Comparison of ENCODE assay signal across 26 cellular contexts in the genomic region with DNA sequence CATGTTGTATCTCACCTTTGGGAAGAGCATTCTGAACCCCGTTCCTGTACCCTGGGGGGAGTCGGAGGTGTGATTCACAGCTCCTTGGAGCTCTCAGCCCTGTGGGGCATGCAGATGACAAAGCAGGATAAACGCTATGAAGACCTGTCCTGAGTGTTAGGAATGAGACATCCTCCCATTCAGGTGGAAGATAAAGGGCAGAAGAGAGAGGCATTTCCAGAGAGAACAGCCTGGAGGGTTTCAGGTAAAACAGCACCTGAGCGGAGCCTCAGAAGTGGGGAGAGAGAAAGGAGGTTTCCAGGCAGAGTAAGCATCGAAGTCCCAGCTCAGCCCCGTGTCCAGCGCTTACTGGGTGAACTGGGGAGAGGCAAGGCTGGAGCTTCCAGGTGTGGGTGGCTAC.
DNase-seq lines count a peak whose midpoint lies in the region; ATAC-seq, FAIRE-seq and TF ChIP-seq lines count a peak whose summit lies in the region.
"Had no signal": no experiment of that assay in that cellular context is flagged by ENCODE, and none has a peak within 500 bp of the region (broad histone marks: within the 10 kb centered on the region; RNA-seq: fewer than 3 reads in every experiment).

No MANE protein-coding gene starts in this region.

- BruUV-seq in PC-9 (replicated peaks; lab: Mats Ljungman, UMichigan) = no TSS peak

- CTCF ChIA-PET in PC-9 (lab: Charles Lee) = no interaction called here

- peaks cover 33% of the 10 kb centered on the region for H3K4me1 ChIP-seq in HUES6 (ENCODE audit: control insufficient read depth, insufficient read depth, low read length)
- H3K4me1 ChIP-seq in foreskin keratinocyte = peaks cover 9% of the 10 kb centered on the region
- peaks cover 4 to 16% of the 10 kb centered on the region in 2 donors for H3K4me1 ChIP-seq in neuronal stem cell (ENCODE audit: control insufficient read depth in 2 of 2, insufficient read depth in 1 of 2, low read depth in 1 of 2, low read length in 2 of 2)
- H3K4me1 ChIP-seq in PC-9 (replicated peaks; ENCODE audit: insufficient read depth) = peaks cover 18% of the 10 kb centered on the region
- H3K4me1 ChIP-seq in esophagus squamous epithelium = peaks cover 0 to 26% (median 0%) of the 10 kb centered on the region in 3 donors

- no peak for FAIRE-seq in HTR-8/SVneo (lab: Jason Lieb, UNC)
- FAIRE-seq: G401.6, GM12892, GM18507 had no signal

- no peak overlapping the region for H3K4me2 ChIP-seq in neuronal stem cell (ENCODE audit: insufficient read depth, low read length, poor library complexity, severe bottlenecking)
- no peak overlapping the region for H3K4me2 ChIP-seq in PC-9
- H3K4me2 ChIP-seq: KMS-11 had no signal

- H3K27ac Mint-ChIP-seq in mesothelial cell of epicardium = no peak overlapping the region
- H3K27ac Mint-ChIP-seq: CD8-positive, alpha-beta T cell; HFFc6 had no signal

- no peaks in the 10 kb centered on the region for H3K9me2 ChIP-seq in PC-9 (ENCODE audit: insufficient read depth)

- no peak overlapping the region for H2BK5ac ChIP-seq in neuronal stem cell (ENCODE audit: low read length)

- H3K27me3 ChIP-seq in HUES6 (ENCODE audit: control insufficient read depth, insufficient read depth, low read length) (no peaks in the 10 kb centered on the region), foreskin keratinocyte (no peaks in the 10 kb centered on the region), neuronal stem cell (ENCODE audit: control insufficient read depth in 3 of 3, insufficient read depth in 3 of 3, low read depth in 1 of 3, low read length in 3 of 3) (no peaks in the 10 kb centered on the region), PC-9 (ENCODE audit: insufficient read depth, low read depth) (no peaks in the 10 kb centered on the region), esophagus squamous epithelium (no peaks in the 10 kb centered on the region)
- H3K27me3 ChIP-seq: BLaER1 treated with 17β-estradiol and CSF1 and Interleukin-3, amounts not matched to agents 10 nM and 100 nM; SJSA1 had no signal

- H3K9me3 Mint-ChIP-seq in mesothelial cell of epicardium = no peaks in the 10 kb centered on the region
- H3K9me3 Mint-ChIP-seq: CD8-positive, alpha-beta T cell; HFFc6 had no signal

- H3K4me3 Mint-ChIP-seq in mesothelial cell of epicardium = no peak overlapping the region
- H3K4me3 Mint-ChIP-seq: CD8-positive, alpha-beta T cell; HFFc6 had no signal

- no peak overlapping the region for H3K14ac ChIP-seq in neuronal stem cell (ENCODE audit: low read length)

- no peak overlapping the region for H2BK120ac ChIP-seq in neuronal stem cell (ENCODE audit: low read depth, low read length)

- H3K27ac ChIP-seq in HUES6 (ENCODE audit: low read depth, low read length) = peak overlapping the region; percentile 2; the same call in 1 of the 2 replicates
- H3K27ac ChIP-seq in foreskin keratinocyte = no peak overlapping the region
- H3K27ac ChIP-seq in neuronal stem cell (replicated peaks; ENCODE audit: low read length) = no peak overlapping the region
- H3K27ac ChIP-seq in PC-9 = no peak overlapping the region
- no peak overlapping the region for H3K27ac ChIP-seq in esophagus squamous epithelium
- H3K27ac ChIP-seq: BLaER1 treated with 17β-estradiol and CSF1 and Interleukin-3, amounts not matched to agents 10 nM and 100 nM; KMS-11; SJSA1 had no signal

- WGBS in neuronal stem cell (ENCODE audit: extremely low coverage in 2 of 2, insufficient read length in 2 of 2, insufficient replicate concordance in 1 of 2), 2 donors = no CpG with 5 or more reads among the region's 7 CpGs
- WGBS in esophagus squamous epithelium, 2 donors = 81% methylated on average over 6 to 7 of the region's 7 CpGs

- peaks cover 31% of the 10 kb centered on the region for H3K4me1 Mint-ChIP-seq in mesothelial cell of epicardium

- no peak overlapping the region for H3K4ac ChIP-seq in neuronal stem cell (ENCODE audit: low read length)

- TF ChIP-seq CTCF in foreskin keratinocyte (conservative IDR thresholded peaks at IDR 0.05) = no peak
- no peak for TF ChIP-seq CTCF in mesothelial cell of epicardium (IDR thresholded peaks at IDR 0.05; ENCODE audit: unreplicated experiment)
- no peak for TF ChIP-seq CTCF in PC-9 (conservative IDR thresholded peaks at IDR 0.05)
- no peak for TF ChIP-seq CTCF in esophagus squamous epithelium (IDR thresholded peaks at IDR 0.05)

- H2AFZ ChIP-seq in neuronal stem cell (ENCODE audit: low read length) = peak overlapping the region; percentile 9
- H2AFZ ChIP-seq in PC-9 = no peak overlapping the region

- H3K36me3 ChIP-seq in HUES6 (ENCODE audit: control insufficient read depth, insufficient read depth, low read length) (no peaks in the 10 kb centered on the region), neuronal stem cell (replicated peaks in 1 of 2; ENCODE audit: control insufficient read depth in 2 of 2, insufficient read depth in 2 of 2, low read length in 2 of 2) (no peaks in the 10 kb centered on the region), PC-9 (ENCODE audit: low read depth) (no peaks in the 10 kb centered on the region), esophagus squamous epithelium (no peaks in the 10 kb centered on the region)
- H3K36me3 ChIP-seq: BLaER1 treated with 17β-estradiol and CSF1 and Interleukin-3, amounts not matched to agents 10 nM and 100 nM; SJSA1 had no signal

- TF ChIP-seq POLR2A in esophagus squamous epithelium (IDR thresholded peaks at IDR 0.05) = no peak

- H3K36me3 Mint-ChIP-seq in mesothelial cell of epicardium = no peaks in the 10 kb centered on the region
- H3K36me3 Mint-ChIP-seq: CD8-positive, alpha-beta T cell had no signal

- H3K4me3 ChIP-seq in HUES6 (ENCODE audit: low read depth, low read length) = peak overlapping the region; percentile 2; the same call in 1 of the 2 replicates
- no peak overlapping the region for H3K4me3 ChIP-seq in neuronal stem cell (ENCODE audit: low read length in 2 of 2)
- H3K4me3 ChIP-seq in PC-9 = no peak overlapping the region
- no peak overlapping the region for H3K4me3 ChIP-seq in esophagus squamous epithelium
- H3K4me3 ChIP-seq: BLaER1 treated with 17β-estradiol and CSF1 and Interleukin-3, amounts not matched to agents 10 nM and 100 nM; SJSA1 had no signal

- H3K27me3 Mint-ChIP-seq in mesothelial cell of epicardium (ENCODE audit: low read depth) = peaks cover 6% of the 10 kb centered on the region

- no peak overlapping the region for H2AK5ac ChIP-seq in neuronal stem cell (ENCODE audit: low read depth, low read length)

- H3K9me3 ChIP-seq in HUES6 (ENCODE audit: control insufficient read depth, insufficient read depth, low read depth, low read length) (no peaks in the 10 kb centered on the region), neuronal stem cell (replicated peaks in 1 of 2; ENCODE audit: control insufficient read depth in 2 of 2, insufficient read depth in 1 of 2, low read depth in 1 of 2, low read length in 2 of 2) (no peaks in the 10 kb centered on the region), PC-9 (ENCODE audit: insufficient read depth, low read depth) (no peaks in the 10 kb centered on the region), esophagus squamous epithelium (no peaks in the 10 kb centered on the region)
- H3K9me3 ChIP-seq: SJSA1 had no signal

- H2BK15ac ChIP-seq in neuronal stem cell (ENCODE audit: low read length) = no peak overlapping the region

- H3K9ac ChIP-seq in HUES6 (ENCODE audit: low read length) = peak overlapping the region; percentile 0
- H3K9ac ChIP-seq in neuronal stem cell (ENCODE audit: low read depth, low read length, poor library complexity) = no peak overlapping the region
- H3K9ac ChIP-seq: BLaER1 treated with 17β-estradiol and CSF1 and Interleukin-3, amounts not matched to agents 10 nM and 100 nM; KMS-11 had no signal

- H3F3A ChIP-seq in PC-9 (ENCODE audit: insufficient read depth, low read depth) = peaks cover 4% of the 10 kb centered on the region; the same call in 1 of the 2 replicates

- H4K8ac ChIP-seq in neuronal stem cell (ENCODE audit: low read depth, low read length) = no peak overlapping the region

- H3K79me1 ChIP-seq in neuronal stem cell (ENCODE audit: low read depth, low read length) = no peaks in the 10 kb centered on the region

- H4K91ac ChIP-seq in neuronal stem cell (ENCODE audit: low read depth, low read length, poor library complexity) = no peak overlapping the region

- H3K23ac ChIP-seq in neuronal stem cell (ENCODE audit: low read depth, low read length, poor library complexity) = no peak overlapping the region

- POLR2A ChIA-PET in PC-9 (lab: Charles Lee; ENCODE audit: unreplicated experiment) = no interaction called here

- DNase-seq in foreskin keratinocyte = peak in 1 of 2 donors; percentile 36
- DNase-seq in neuronal stem cell (ENCODE audit: low spot score) = no peak
- DNase-seq in mesothelial cell of epicardium (ENCODE audit: low spot score in 2 of 2, unreplicated experiment in 2 of 2) = no peak
- no peak for DNase-seq in PC-9
- no peak for DNase-seq in HTR-8/SVneo (ENCODE audit: insufficient read length, low spot score)
- no peak for DNase-seq in esophagus squamous epithelium (lab: John Stamatoyannopoulos, UW)
- DNase-seq: Calu3; CD8-positive, alpha-beta T cell; DMS153; H7; HFFc6; IMR-90; NCI-H1105 treated with DMSO at 0.1 percent for 48 hours; NCI-H2029 treated with DMSO at 0.1 percent for 48 hours; NCI-H2171 treated with DMSO at 0.1 percent for 48 hours; NCI-H446; NCI-H526; OCI-M1 had no signal

- H3K18ac ChIP-seq in neuronal stem cell (ENCODE audit: low read length) = peak overlapping the region; percentile 3

- no peak overlapping the region for H2BK12ac ChIP-seq in neuronal stem cell (ENCODE audit: low read length)

- peak; percentile 52 for ATAC-seq in foreskin keratinocyte
- ATAC-seq: CD8-positive, alpha-beta T cell; Right ventricle myocardium inferior had no signal

- no peaks in the 10 kb centered on the region for H4K20me1 ChIP-seq in PC-9 (ENCODE audit: insufficient read depth)
- H4K20me1 ChIP-seq: BLaER1 treated with 17β-estradiol and CSF1 and Interleukin-3, amounts not matched to agents 10 nM and 100 nM had no signal

- H3K79me2 ChIP-seq in PC-9 (ENCODE audit: low read depth) = no peaks in the 10 kb centered on the region

- intact Hi-C loops in PC-9 (cut with micrococcal nuclease; ENCODE audit: unreplicated experiment) (no loop called here), esophagus squamous epithelium (cut with DNase I) (no loop called here)
